In the genomic region with DNA sequence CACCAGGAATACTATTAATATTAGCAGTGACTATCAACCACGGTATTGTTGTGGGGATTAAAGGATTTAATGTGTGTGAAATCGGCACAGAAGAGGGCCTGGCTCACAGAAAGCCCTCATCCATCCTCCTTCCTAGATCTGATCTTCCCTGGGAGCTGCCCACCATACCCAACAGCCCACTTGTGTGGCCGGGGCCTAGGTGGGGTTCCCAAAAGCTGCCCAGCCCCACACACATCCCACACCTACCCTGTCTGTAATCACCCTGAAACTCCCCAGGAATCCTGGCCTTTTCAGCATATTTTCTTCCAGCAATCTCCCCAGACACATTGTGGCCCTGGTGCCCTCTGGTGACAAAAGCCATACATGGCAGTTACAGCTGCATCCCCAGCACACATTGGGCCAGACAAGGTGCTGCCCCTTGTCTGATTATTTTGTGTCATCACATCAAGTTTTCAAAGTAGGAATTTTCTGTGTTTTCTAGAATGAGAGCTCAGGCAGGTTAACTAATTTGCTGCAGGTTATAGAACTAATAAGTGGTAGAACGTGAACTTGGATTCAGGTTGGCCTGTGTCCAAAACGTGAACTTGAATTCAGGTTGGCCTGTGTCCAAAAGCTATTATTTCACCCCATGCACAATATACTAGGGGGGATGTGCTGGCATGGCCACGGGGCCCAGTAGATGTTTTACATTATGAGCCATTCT, we compare ENCODE assay signal across 1 cellular context.
TF ChIP-seq lines count a peak whose summit lies in the region.

No MANE protein-coding gene starts in this region.

TF ChIP-seq in GM23338, 12 proteins besides CTCF, POLR2A, EP300 and RAD21 (continued from another document):
- TF ChIP-seq, protein P1, sequence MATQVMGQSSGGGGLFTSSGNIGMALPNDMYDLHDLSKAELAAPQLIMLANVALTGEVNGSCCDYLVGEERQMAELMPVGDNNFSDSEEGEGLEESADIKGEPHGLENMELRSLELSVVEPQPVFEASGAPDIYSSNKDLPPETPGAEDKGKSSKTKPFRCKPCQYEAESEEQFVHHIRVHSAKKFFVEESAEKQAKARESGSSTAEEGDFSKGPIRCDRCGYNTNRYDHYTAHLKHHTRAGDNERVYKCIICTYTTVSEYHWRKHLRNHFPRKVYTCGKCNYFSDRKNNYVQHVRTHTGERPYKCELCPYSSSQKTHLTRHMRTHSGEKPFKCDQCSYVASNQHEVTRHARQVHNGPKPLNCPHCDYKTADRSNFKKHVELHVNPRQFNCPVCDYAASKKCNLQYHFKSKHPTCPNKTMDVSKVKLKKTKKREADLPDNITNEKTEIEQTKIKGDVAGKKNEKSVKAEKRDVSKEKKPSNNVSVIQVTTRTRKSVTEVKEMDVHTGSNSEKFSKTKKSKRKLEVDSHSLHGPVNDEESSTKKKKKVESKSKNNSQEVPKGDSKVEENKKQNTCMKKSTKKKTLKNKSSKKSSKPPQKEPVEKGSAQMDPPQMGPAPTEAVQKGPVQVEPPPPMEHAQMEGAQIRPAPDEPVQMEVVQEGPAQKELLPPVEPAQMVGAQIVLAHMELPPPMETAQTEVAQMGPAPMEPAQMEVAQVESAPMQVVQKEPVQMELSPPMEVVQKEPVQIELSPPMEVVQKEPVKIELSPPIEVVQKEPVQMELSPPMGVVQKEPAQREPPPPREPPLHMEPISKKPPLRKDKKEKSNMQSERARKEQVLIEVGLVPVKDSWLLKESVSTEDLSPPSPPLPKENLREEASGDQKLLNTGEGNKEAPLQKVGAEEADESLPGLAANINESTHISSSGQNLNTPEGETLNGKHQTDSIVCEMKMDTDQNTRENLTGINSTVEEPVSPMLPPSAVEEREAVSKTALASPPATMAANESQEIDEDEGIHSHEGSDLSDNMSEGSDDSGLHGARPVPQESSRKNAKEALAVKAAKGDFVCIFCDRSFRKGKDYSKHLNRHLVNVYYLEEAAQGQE (IDR thresholded peaks at IDR 0.05; ENCODE audit: unreplicated experiment): no peak
- TF ChIP-seq EZH2 (IDR thresholded peaks at IDR 0.05; ENCODE audit: low read depth, unreplicated experiment): no peak
- TF ChIP-seq CREB1 (CRISPR knock-in tag; IDR thresholded peaks at IDR 0.05; ENCODE audit: low read depth): no peak
- no peak for TF ChIP-seq ZNF114 (CRISPR knock-in tag; IDR thresholded peaks at IDR 0.05)
